ENCODE assay signal across 8 cellular contexts in the genomic region with DNA sequence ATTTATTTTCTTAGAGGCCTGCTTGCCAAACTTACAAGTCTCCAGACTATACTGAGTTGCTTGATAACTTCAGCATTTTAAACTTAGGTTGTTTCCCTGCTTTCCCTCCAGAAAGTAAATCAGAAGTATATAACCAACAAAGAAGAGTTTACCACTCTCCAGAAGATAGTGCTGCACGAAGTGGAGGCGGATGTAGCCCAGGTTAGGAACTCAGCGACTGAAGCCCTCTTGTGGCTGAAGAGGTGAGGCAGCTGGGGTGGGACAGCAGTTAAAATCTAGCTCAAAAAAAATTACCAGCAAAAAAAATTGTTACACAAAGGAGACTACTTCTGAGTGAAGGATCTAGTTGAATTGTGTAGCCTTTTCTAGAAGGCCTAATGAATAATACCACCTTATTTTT. TPM values are rescaled to one million over a fixed set of nuclear protein-coding genes. Genes with fewer than 3 reads are reported as not detected.
DNase-seq lines count a peak whose midpoint lies in the region; ATAC-seq and TF ChIP-seq lines count a peak whose summit lies in the region.
"Not testable (repeated sequence)": the region's sequence is repeated elsewhere in the genome, so short reads cannot be mapped to it uniquely, and the experiment has no call there.

No MANE protein-coding gene starts in this region.

- H3K9me2 ChIP-seq in MM.1S (replicated peaks; ENCODE audit: insufficient read depth, low read length); SK-N-SH: not testable (repeated sequence)

- H3K36me3 ChIP-seq in MM.1S (replicated peaks; ENCODE audit: insufficient read depth, low read length); fibroblast of lung (ENCODE audit: control insufficient read depth, insufficient read depth, low read length): not testable (repeated sequence)
- H3K36me3 ChIP-seq in SK-N-SH (replicated peaks in 1 of 2; ENCODE audit: control insufficient read depth in 1 of 2, insufficient read depth in 2 of 2, low read length in 1 of 2): peaks cover 60 to 72% of the 10 kb centered on the region in 2 experiments

- CTCF ChIA-PET in SK-N-SH (lab: Yijun Ruan, JAX): interaction anchor here (0.6 to 8.9 kb wide), 66 partner anchors 9 to 1136 kb away, joined by 3 to 155 read pairs (median 5); a partner anchor contains a TSS

- not testable (repeated sequence) for TF ChIP-seq EP300 in SK-N-SH (IDR thresholded peaks at IDR 0.05; ENCODE audit: borderline replicate concordance in 1 of 2, low read depth in 1 of 2, low read length in 1 of 2)

- peak; percentile 33 for TF ChIP-seq RAD21 in SK-N-SH (IDR thresholded peaks at IDR 0.05; ENCODE audit: low read length)

- POLR2A ChIA-PET in SK-N-SH (lab: Yijun Ruan, JAX): not testable (repeated sequence)

- not testable (repeated sequence) for H3K27me3 ChIP-seq in MM.1S (replicated peaks; ENCODE audit: insufficient read depth, low read length); SK-N-SH (ENCODE audit: insufficient read depth); fibroblast of lung (ENCODE audit: control insufficient read depth, insufficient read depth, low read length)

- not testable (repeated sequence) for H3K4me3 ChIP-seq in MM.1S (ENCODE audit: low read length); SK-N-SH (ENCODE audit: low read depth in 2 of 2, low read length in 1 of 2); fibroblast of lung (replicated peaks in 1 of 4; ENCODE audit: control extremely low read depth in 1 of 4, insufficient read depth in 1 of 4, low read depth in 3 of 4, low read length in 4 of 4)

- peak; percentile 43 for DNase-seq in EH (ENCODE audit: low read depth)
- peak; percentile 43 for DNase-seq in MM.1S
- DNase-seq in SK-N-SH: not testable (repeated sequence)
- peak; percentile 68 for DNase-seq in activated effector memory CD4-positive, alpha-beta T cell treated with anti-CD3 and anti-CD28 coated beads, Interleukin-2, amount 50 U/mL, for 16 hours
- peak; percentile 17 to 41 for DNase-seq in fibroblast of lung (ENCODE audit: low read depth in 2 of 2)
- peak; percentile 26 for DNase-seq in myocyte (ENCODE audit: low read depth)
- DNase-seq in stimulated activated naive CD4-positive, alpha-beta T cell treated with Interleukin-2 at 50 U/mL for 16 hours (lab: John Stamatoyannopoulos, UW): peak; percentile 2

- WGBS in SK-N-SH (ENCODE audit: low lambda C conversion rate): 80% methylated on average over 3 of the region's 3 CpGs

- H3K9ac ChIP-seq in MM.1S (ENCODE audit: low read length); SK-N-SH; fibroblast of lung (ENCODE audit: insufficient read depth, low read length): not testable (repeated sequence)

- TF ChIP-seq CTCF in MM.1S (IDR thresholded peaks at IDR 0.05; ENCODE audit: low read length) (peak; percentile 62), SK-N-SH (IDR thresholded peaks at IDR 0.05) (peak; percentile 72), fibroblast of lung (conservative IDR thresholded peaks at IDR 0.05 in 1 of 2, IDR thresholded peaks at IDR 0.05 in 1 of 2; ENCODE audit: low read depth in 1 of 2, low read length in 2 of 2) (peak; percentile 51 to 61)

- H3K9me3 ChIP-seq in MM.1S (replicated peaks; ENCODE audit: insufficient read depth, low read length); SK-N-SH; fibroblast of lung (ENCODE audit: control insufficient read depth, insufficient read depth, low read depth, low read length): not testable (repeated sequence)

- not testable (repeated sequence) for H3K27ac ChIP-seq in MM.1S (ENCODE audit: low read length); SK-N-SH (ENCODE audit: low read depth in 2 of 2, low read length in 1 of 2); fibroblast of lung (ENCODE audit: insufficient read depth, low read length)

- peak overlapping the region; percentile 26; the same call in 1 of the 2 replicates for H3K4me2 ChIP-seq in MM.1S (ENCODE audit: low read depth, low read length)
- not testable (repeated sequence) for H3K4me2 ChIP-seq in SK-N-SH; fibroblast of lung (ENCODE audit: extremely low read depth, insufficient read depth, low read length)

- H4K20me1 ChIP-seq in MM.1S (ENCODE audit: insufficient read depth, low read length); SK-N-SH (ENCODE audit: insufficient read depth); fibroblast of lung (ENCODE audit: control insufficient read depth, extremely low read depth, insufficient read depth, low read length): not testable (repeated sequence)

- H3K4me1 ChIP-seq in MM.1S (ENCODE audit: low read length); SK-N-SH (ENCODE audit: control insufficient read depth in 1 of 2, insufficient read depth in 2 of 2, low read depth in 1 of 2, low read length in 1 of 2); fibroblast of lung (ENCODE audit: control insufficient read depth, extremely low read depth, insufficient read depth, low read length): not testable (repeated sequence)

- not testable (repeated sequence) for H2AFZ ChIP-seq in MM.1S (ENCODE audit: low read length); SK-N-SH (ENCODE audit: low read depth); fibroblast of lung (ENCODE audit: low read length)

- not testable (repeated sequence) for H3K79me2 ChIP-seq in MM.1S (ENCODE audit: low read length); SK-N-SH (ENCODE audit: insufficient read depth); fibroblast of lung (ENCODE audit: control insufficient read depth, insufficient read depth, low read length)

- H3F3A ChIP-seq in MM.1S (ENCODE audit: insufficient read depth, low read length): not testable (repeated sequence)
- H3F3A ChIP-seq in SK-N-SH (replicated peaks; ENCODE audit: insufficient read depth): peaks cover 15% of the 10 kb centered on the region

- ATAC-seq in GM21825 (IDR thresholded peaks at IDR 0.05; ENCODE audit: unreplicated experiment): peak; percentile 79

TF ChIP-seq in SK-N-SH, 30 proteins besides CTCF, POLR2A, EP300 and RAD21:
- TF ChIP-seq SMC3 (IDR thresholded peaks at IDR 0.05; ENCODE audit: low read depth, low read length): peak; percentile 36; the same call in 1 of the 2 replicates

RNA-seq across cellular contexts. Expression of a gene that starts 33.6 kb away (rescaled TPM):
- polyA plus RNA-seq in SK-N-SH (2012; rRNA removed): 4.9 and 6.1 TPM in 2 replicates
- 7.3 and 7.5 TPM in 2 replicates for polyA plus RNA-seq in SK-N-SH (2012; cell fraction: cytosol; rRNA removed)
- polyA plus RNA-seq in SK-N-SH (2012; cell fraction: nucleus; rRNA removed): 4.3 and 9.2 TPM in 2 replicates
- 13.4 and 15.5 TPM in 2 replicates for total RNA-seq in fibroblast of lung
- polyA plus RNA-seq in fibroblast of lung: 6.9 and 9.5 TPM in 2 replicates
- polyA plus RNA-seq in fibroblast of lung (2012): 6.4 and 7.2 TPM in 2 replicates
- 2.5 and 3.6 TPM in 2 replicates for polyA minus RNA-seq in fibroblast of lung (ENCODE audit: low replicate concordance)
- 11.9 and 15.3 TPM in 2 replicates for total RNA-seq in myocyte
- polyA plus RNA-seq in myocyte (2012): 6.9 TPM

RNA-seq across cellular contexts. Expression of a gene that starts 35.3 kb away (rescaled TPM):
- polyA plus RNA-seq in SK-N-SH (2012; rRNA removed) (15.7 and 24.4 TPM in 2 replicates), fibroblast of lung (30.5 and 52.0 TPM in 2 replicates)
- polyA plus RNA-seq in SK-N-SH (2012; cell fraction: cytosol; rRNA removed): 27.6 and 29.7 TPM in 2 replicates
- polyA plus RNA-seq in SK-N-SH (2012; cell fraction: nucleus; rRNA removed): 4.5 and 10.6 TPM in 2 replicates
- total RNA-seq in fibroblast of lung (20.3 and 21.8 TPM in 2 replicates), myocyte (26.8 and 37.1 TPM in 2 replicates)
- polyA plus RNA-seq in fibroblast of lung (2012): 18.2 and 33.9 TPM in 2 replicates
- 1.9 and 11.8 TPM in 2 replicates for polyA minus RNA-seq in fibroblast of lung (ENCODE audit: low replicate concordance)
- polyA plus RNA-seq in myocyte (2012): 22.9 TPM
